In the genomic region with DNA sequence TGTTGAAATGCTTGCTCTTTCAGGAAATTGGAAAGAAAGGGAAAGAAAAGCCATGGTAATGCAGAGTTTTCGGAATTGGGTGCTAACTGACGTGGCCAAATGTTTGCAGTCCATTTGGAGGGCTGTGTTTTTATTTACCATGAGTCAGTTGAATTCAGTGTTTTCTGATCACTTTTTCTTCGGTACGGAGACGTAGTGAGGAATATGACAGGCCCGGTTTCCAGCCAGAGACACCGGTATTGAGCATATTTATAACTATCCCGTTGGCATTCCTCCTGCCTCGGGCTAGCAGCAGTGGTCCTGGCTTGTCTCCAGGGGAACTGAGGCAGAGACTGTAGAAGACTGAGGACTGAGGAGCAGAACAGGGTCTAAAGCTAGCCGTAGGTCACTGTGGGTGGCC, we compare ENCODE assay signal across 8 cellular contexts. TPM values are rescaled to one million over a fixed set of nuclear protein-coding genes. Genes with fewer than 3 reads are reported as not detected.
A peak's percentile ranks its signal among the peaks of the same experiment; 100 is the strongest.
DNase-seq lines count a peak whose midpoint lies in the region; ATAC-seq and TF ChIP-seq lines count a peak whose summit lies in the region.

No MANE protein-coding gene starts in this region.

- DNase-seq in GM23248 (peak; percentile 53), SK-N-SH (no peak), fibroblast of mammary gland (ENCODE audit: low read depth) (peak; percentile 22), gastrocnemius medialis (no peak), HT-29 (ENCODE audit: low spot score) (no peak), NCI-H774 (lab: John Stamatoyannopoulos, UW) (no peak), sciatic nerve (ENCODE audit: low spot score) (no peak)

- POLR2A ChIA-PET in SK-N-SH (lab: Yijun Ruan, JAX): no interaction called here

- H3K9ac ChIP-seq in GM23248 (peak overlapping the region; percentile 88), SK-N-SH (peak overlapping the region; percentile 87)

- H3K27ac ChIP-seq in GM23248 (peak overlapping the region; percentile 54), SK-N-SH (ENCODE audit: low read depth in 2 of 2, low read length in 1 of 2) (peak overlapping the region in 1 of 2 experiments; percentile 64; a peak in 2 of 4 replicates), gastrocnemius medialis (peak overlapping the region; percentile 82 to 90 (median 86))

- in situ Hi-C loops in GM23248 (cut with MboI) (no loop called here), gastrocnemius medialis (cut with MboI; ENCODE audit: low sequenced_read_pairs in 4 of 4) (no loop called here)

- no peaks in the 10 kb centered on the region for H3K9me2 ChIP-seq in GM23248 (ENCODE audit: insufficient read depth)
- H3K9me2 ChIP-seq in SK-N-SH: no peaks in the 10 kb centered on the region

- H4K20me1 ChIP-seq in GM23248 (ENCODE audit: insufficient read depth): no peaks in the 10 kb centered on the region
- no peaks in the 10 kb centered on the region for H4K20me1 ChIP-seq in SK-N-SH (ENCODE audit: insufficient read depth)

- TF ChIP-seq CTCF in SK-N-SH (IDR thresholded peaks at IDR 0.05): no peak
- no peak for TF ChIP-seq CTCF in fibroblast of mammary gland (conservative IDR thresholded peaks at IDR 0.05; ENCODE audit: control insufficient read depth, insufficient read depth, low read depth, low read length)
- TF ChIP-seq CTCF in gastrocnemius medialis (IDR thresholded peaks at IDR 0.05 in 4 of 5, conservative IDR thresholded peaks at IDR 0.05 in 1 of 5): no peak

- peaks cover 1% of the 10 kb centered on the region; the same call in 1 of the 2 replicates for H3K4me1 ChIP-seq in GM23248 (ENCODE audit: insufficient read depth)
- H3K4me1 ChIP-seq in SK-N-SH (ENCODE audit: control insufficient read depth in 1 of 2, insufficient read depth in 2 of 2, low read depth in 1 of 2, low read length in 1 of 2): peaks cover 0 to 5% of the 10 kb centered on the region in 2 experiments; a peak in 3 of 4 replicates
- peaks cover 5 to 12% of the 10 kb centered on the region in 2 donors for H3K4me1 ChIP-seq in gastrocnemius medialis

- peak overlapping the region; percentile 91; the same call in 1 of the 2 replicates for H2AFZ ChIP-seq in GM23248
- no peak overlapping the region for H2AFZ ChIP-seq in SK-N-SH (ENCODE audit: low read depth)

- H3F3A ChIP-seq in GM23248 (ENCODE audit: insufficient read depth) (no peaks in the 10 kb centered on the region), SK-N-SH (replicated peaks; ENCODE audit: insufficient read depth) (peaks cover under 1% of the 10 kb centered on the region)

- peak overlapping the region; percentile 90 for H3K4me3 ChIP-seq in GM23248
- peak overlapping the region; percentile 87 to 94 for H3K4me3 ChIP-seq in SK-N-SH (ENCODE audit: low read depth in 2 of 2, low read length in 1 of 2)
- peak overlapping the region; percentile 61 for H3K4me3 ChIP-seq in fibroblast of mammary gland (ENCODE audit: control insufficient read depth, low read depth, low read length)
- H3K4me3 ChIP-seq in gastrocnemius medialis: peak overlapping the region; percentile 72 to 94 (median 85)

- intact Hi-C loops in gastrocnemius medialis (cut with DNase I; ENCODE audit: low total_unique reads) (no loop called here), sciatic nerve (cut with DNase I) (no loop called here)

- ATAC-seq in gastrocnemius medialis (no peak), GM18870 (IDR thresholded peaks at IDR 0.05; ENCODE audit: unreplicated experiment) (no peak), sciatic nerve (no peak)

- no peak for TF ChIP-seq RAD21 in SK-N-SH (IDR thresholded peaks at IDR 0.05; ENCODE audit: low read length)

- CTCF ChIA-PET in SK-N-SH (lab: Yijun Ruan, JAX): interaction anchor here (0.9 to 2.1 kb wide), 2 partner anchors 9 to 419 kb away, joined by 3 to 5 read pairs; no protein-coding TSS in a partner anchor

- H3K4me2 ChIP-seq in GM23248 (ENCODE audit: unreplicated experiment) (peak overlapping the region; percentile 98), SK-N-SH (peak overlapping the region; percentile 85)

- H3K9me3 ChIP-seq in GM23248 (ENCODE audit: low read depth): no peaks in the 10 kb centered on the region
- no peaks in the 10 kb centered on the region; the same call in 1 of the 2 replicates for H3K9me3 ChIP-seq in SK-N-SH
- H3K9me3 ChIP-seq in gastrocnemius medialis: no peaks in the 10 kb centered on the region

- no peak for TF ChIP-seq EP300 in SK-N-SH (IDR thresholded peaks at IDR 0.05; ENCODE audit: borderline replicate concordance in 1 of 2, low read depth in 1 of 2, low read length in 1 of 2)

- peaks cover 38% of the 10 kb centered on the region for H3K36me3 ChIP-seq in GM23248 (ENCODE audit: low read depth)
- H3K36me3 ChIP-seq in SK-N-SH (replicated peaks in 1 of 2; ENCODE audit: control insufficient read depth in 1 of 2, insufficient read depth in 2 of 2, low read length in 1 of 2): peaks cover 29 to 37% of the 10 kb centered on the region in 2 experiments
- H3K36me3 ChIP-seq in gastrocnemius medialis: peaks cover 0 to 34% of the 10 kb centered on the region in 2 donors

- TF ChIP-seq POLR2A in gastrocnemius medialis (IDR thresholded peaks at IDR 0.05): no peak

- H3K27me3 ChIP-seq in GM23248 (replicated peaks; ENCODE audit: insufficient read depth) (no peaks in the 10 kb centered on the region), SK-N-SH (ENCODE audit: insufficient read depth) (no peaks in the 10 kb centered on the region), gastrocnemius medialis (no peaks in the 10 kb centered on the region)

- H3K79me2 ChIP-seq in GM23248 (ENCODE audit: insufficient read depth) (peaks cover 65% of the 10 kb centered on the region), SK-N-SH (ENCODE audit: insufficient read depth) (peaks cover 40% of the 10 kb centered on the region)

- WGBS in GM23248 (ENCODE audit: low coverage in 1 of 2, low lambda C conversion rate in 2 of 2, missing lambda C conversion rate in 2 of 2), 2 experiments: 1 to 2% methylated on average over 10 of the region's 10 CpGs
- WGBS in SK-N-SH (ENCODE audit: low lambda C conversion rate): 5% methylated on average over 10 of the region's 10 CpGs

TF ChIP-seq in SK-N-SH, 30 proteins besides CTCF, POLR2A, EP300 and RAD21 (continues in another document):
- TF ChIP-seq NFIC (IDR thresholded peaks at IDR 0.05; ENCODE audit: borderline replicate concordance) (no peak), FOXJ3 (CRISPR knock-in tag; IDR thresholded peaks at IDR 0.05) (no peak), ELF1 (IDR thresholded peaks at IDR 0.05) (no peak), POLR2AphosphoS5 (IDR thresholded peaks at IDR 0.05; ENCODE audit: low read depth, low read length) (no peak), GATA2 (CRISPR knock-in tag; IDR thresholded peaks at IDR 0.05) (no peak), SMC3 (IDR thresholded peaks at IDR 0.05; ENCODE audit: low read depth, low read length) (no peak)
- TF ChIP-seq, protein P1, sequence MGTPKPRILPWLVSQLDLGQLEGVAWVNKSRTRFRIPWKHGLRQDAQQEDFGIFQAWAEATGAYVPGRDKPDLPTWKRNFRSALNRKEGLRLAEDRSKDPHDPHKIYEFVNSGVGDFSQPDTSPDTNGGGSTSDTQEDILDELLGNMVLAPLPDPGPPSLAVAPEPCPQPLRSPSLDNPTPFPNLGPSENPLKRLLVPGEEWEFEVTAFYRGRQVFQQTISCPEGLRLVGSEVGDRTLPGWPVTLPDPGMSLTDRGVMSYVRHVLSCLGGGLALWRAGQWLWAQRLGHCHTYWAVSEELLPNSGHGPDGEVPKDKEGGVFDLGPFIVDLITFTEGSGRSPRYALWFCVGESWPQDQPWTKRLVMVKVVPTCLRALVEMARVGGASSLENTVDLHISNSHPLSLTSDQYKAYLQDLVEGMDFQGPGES (IDR thresholded peaks at IDR 0.05; ENCODE audit: low read depth, low read length): no peak

RNA-seq across cellular contexts. Expression of gene CDC16, which starts 1.0 kb away (rescaled TPM):
- total RNA-seq in GM23248 (2014; rRNA removed; shearing (Covaris generic)): 60.2 and 70.7 TPM in 2 replicates
- polyA plus RNA-seq in GM23248 (2016; fragmentation: Nextera tagmentation; extraction: Ambion mirVana) (80.0 and 80.5 TPM in 2 replicates), SK-N-SH (2012; rRNA removed) (56.9 and 77.2 TPM in 2 replicates)
- polyA plus RNA-seq in SK-N-SH (2012; cell fraction: cytosol; rRNA removed): 61.0 and 69.3 TPM in 2 replicates
- polyA plus RNA-seq in SK-N-SH (2012; cell fraction: nucleus; rRNA removed): 97.4 and 179 TPM in 2 replicates
- total RNA-seq in gastrocnemius medialis (10 to 100 TPM; 18.5 to 22.2 (median 20.5) TPM), sciatic nerve (73.6 TPM)
- total RNA-seq in HT-29 (2014; rRNA removed; shearing (Covaris generic)): 28.6 and 31.1 TPM in 2 replicates

RNA-seq across cellular contexts. Expression of gene UPF3A, which starts 45.7 kb away (rescaled TPM):
- total RNA-seq in GM23248 (2014; rRNA removed; shearing (Covaris generic)): 25.3 and 34.0 TPM in 2 replicates
- 50.2 and 50.8 TPM in 2 replicates for polyA plus RNA-seq in GM23248 (2016; fragmentation: Nextera tagmentation; extraction: Ambion mirVana)
- 63.2 and 74.4 TPM in 2 replicates for polyA plus RNA-seq in SK-N-SH (2012; rRNA removed)
- 59.8 and 69.6 TPM in 2 replicates for polyA plus RNA-seq in SK-N-SH (2012; cell fraction: cytosol; rRNA removed)
- polyA plus RNA-seq in SK-N-SH (2012; cell fraction: nucleus; rRNA removed): 154 and 180 TPM in 2 replicates
- total RNA-seq in gastrocnemius medialis: 10 to 100 TPM in 3 of 4 donors, 1 to 10 TPM in 1; 9.1 to 43.9 (median 24.0) TPM
- total RNA-seq in HT-29 (2014; rRNA removed; shearing (Covaris generic)): 33.5 and 41.9 TPM in 2 replicates
- total RNA-seq in sciatic nerve: 60.4 TPM

RNA-seq across cellular contexts. Expression of gene CFAP97D2, which starts 56.6 kb away (rescaled TPM):
- not detected in 2 replicates for total RNA-seq in GM23248 (2014; rRNA removed; shearing (Covaris generic))
- polyA plus RNA-seq in GM23248 (2016; fragmentation: Nextera tagmentation; extraction: Ambion mirVana): not detected in 2 replicates
- not detected in 2 replicates for polyA plus RNA-seq in SK-N-SH (2012; rRNA removed)
- polyA plus RNA-seq in SK-N-SH (2012; cell fraction: cytosol; rRNA removed): not detected in 2 replicates
- not detected in 2 replicates for polyA plus RNA-seq in SK-N-SH (2012; cell fraction: nucleus; rRNA removed)
- not detected for total RNA-seq in gastrocnemius medialis
- total RNA-seq in HT-29 (2014; rRNA removed; shearing (Covaris generic)): not detected in 2 replicates
- total RNA-seq in sciatic nerve: not detected

Comparison
In these comparisons a context has a peak if more than half of its experiments do, and no peak if none do; other contexts are left out.
1. DNase-seq: peak in GM23248 (single experiment) and fibroblast of mammary gland (single experiment); none in SK-N-SH (single experiment), gastrocnemius medialis (0 of 2), HT-29 (single experiment), NCI-H774 (single experiment) and sciatic nerve (single experiment).
2. Peak in every context shown above with its lines, with median percentiles within 50 percentile points of each other: H3K4me3 ChIP-seq.